In genomic region chr2:91477731-91478672, GRCh38 we compare ENCODE assay signal across 8 cellular contexts.
DNase-seq lines count a peak whose midpoint lies in the region; ATAC-seq, FAIRE-seq and TF ChIP-seq lines count a peak whose summit lies in the region.

No MANE protein-coding gene starts in this region.

- no peak overlapping the region for H3K9ac ChIP-seq in HepG2 (ENCODE audit: insufficient read depth, low read depth, low read length)

- no peaks in the 10 kb centered on the region for H3K9me3 ChIP-seq in HepG2 (ENCODE audit: low read length)
- no peaks in the 10 kb centered on the region for H3K9me3 ChIP-seq in vagina

- FAIRE-seq in HepG2 (lab: Jason Lieb, UNC): no peak

- in situ Hi-C loops in brain microvascular endothelial cell (cut with HindIII; ENCODE audit: low pct_ligation_motif_present, low sequenced_read_pairs): no loop called here
- in situ Hi-C loops in HepG2 (cut with HindIII; ENCODE audit: extremely low pct_ligation_motif_present, low pct_unique_long_range_greater_than_20kb): no loop called here

- no peaks in the 10 kb centered on the region for H3K79me2 ChIP-seq in HepG2 (ENCODE audit: insufficient read depth, low read length)

- no peak for TF ChIP-seq RAD21 in HepG2 (CRISPR knock-in tag; IDR thresholded peaks at IDR 0.05)

- TF ChIP-seq EP300 in HepG2 (IDR thresholded peaks at IDR 0.05; ENCODE audit: low read depth in 2 of 2, low read length in 2 of 2): no peak
- TF ChIP-seq EP300 in HepG2 (CRISPR knock-in tag; IDR thresholded peaks at IDR 0.05; ENCODE audit: borderline replicate concordance): no peak

- TF ChIP-seq CTCF in brain microvascular endothelial cell (IDR thresholded peaks at IDR 0.05; ENCODE audit: low read depth, low read length, missing control alignments) (no peak), HepG2 (CRISPR knock-in tag; IDR thresholded peaks at IDR 0.05) (no peak), vagina (IDR thresholded peaks at IDR 0.05) (no peak)

- peak; percentile 24 to 34 for DNase-seq in stimulated activated CD4-positive, alpha-beta T cell treated with anti-CD3 and anti-CD28 coated beads, Interleukin-2, amount 100 ng/mL, for 24 hours
- DNase-seq in stimulated activated CD4-positive, alpha-beta T cell treated with anti-CD3 and anti-CD28 coated beads, Interleukin-15, amount 100 ng/mL, for 24 hours: no peak
- DNase-seq in brain microvascular endothelial cell (no peak), HepG2 (ENCODE audit: low spot score) (no peak), vagina (ENCODE audit: extremely low spot score in 2 of 2) (peak; percentile 54 to 97), NCI-H2029 (lab: John Stamatoyannopoulos, UW) (no peak), NCI-H446 (lab: John Stamatoyannopoulos, UW) (no peak)

- H3K36me3 ChIP-seq in brain microvascular endothelial cell (replicated peaks) (no peaks in the 10 kb centered on the region), HepG2 (replicated peaks in 1 of 2; ENCODE audit: control insufficient read depth in 1 of 2, insufficient read depth in 2 of 2, low read length in 2 of 2) (no peaks in the 10 kb centered on the region), vagina (no peaks in the 10 kb centered on the region)

- H3K27me3 ChIP-seq in brain microvascular endothelial cell (replicated peaks) (peaks cover 12% of the 10 kb centered on the region), HepG2 (ENCODE audit: control insufficient read depth in 1 of 2, insufficient read depth in 2 of 2, low read length in 2 of 2) (peaks cover 7 to 25% of the 10 kb centered on the region in 2 experiments; a peak in 3 of 5 replicates), vagina (peaks cover 14% of the 10 kb centered on the region)

- H4K20me1 ChIP-seq in HepG2 (ENCODE audit: insufficient read depth, low read length): no peaks in the 10 kb centered on the region

- H3K4me1 ChIP-seq in HepG2 (ENCODE audit: insufficient read depth, low read length) (no peaks in the 10 kb centered on the region), vagina (peaks cover 22% of the 10 kb centered on the region)

- H3K27ac ChIP-seq in brain microvascular endothelial cell: no peak overlapping the region
- no peak overlapping the region for H3K27ac ChIP-seq in HepG2 (ENCODE audit: extremely low read length, insufficient read depth, low read length)
- H3K27ac ChIP-seq in vagina: no peak overlapping the region

- CTCF ChIA-PET in HepG2 (lab: Yijun Ruan, JAX; ENCODE audit: low intra/inter-chr PET ratio, low total read pairs): no interaction called here

- WGBS in HepG2 (ENCODE audit: low lambda C conversion rate): 3% methylated on average over 123 of the region's 123 CpGs

- intact Hi-C loops in HepG2 (cut with micrococcal nuclease; ENCODE audit: unreplicated experiment): no loop called here
- intact Hi-C loops in vagina (cut with DNase I): no loop called here

- ATAC-seq in HepG2: no peak; the same call in 2 of the 3 replicates
- no peak for ATAC-seq in HG03097 (IDR thresholded peaks at IDR 0.05; ENCODE audit: low FRiP score, unreplicated experiment)

- BruUV-seq in HepG2 (replicated peaks; lab: Mats Ljungman, UMichigan): no TSS peak

- H3K4me3 ChIP-seq in brain microvascular endothelial cell (ENCODE audit: low read depth, low read length): peak overlapping the region; percentile 36
- H3K4me3 ChIP-seq in HepG2 (replicated peaks in 1 of 3; ENCODE audit: insufficient read depth in 1 of 3, low read depth in 2 of 3, low read length in 3 of 3): peak overlapping the region; percentile 56 to 90 (median 70); a peak in 5 of 6 replicates
- peak overlapping the region; percentile 24 to 34 for H3K4me3 ChIP-seq in vagina

- TF ChIP-seq POLR2A in HepG2 (IDR thresholded peaks at IDR 0.05; ENCODE audit: insufficient read depth in 1 of 2, low read depth in 2 of 2, low read length in 2 of 2): no peak
- no peak for TF ChIP-seq POLR2A in vagina (IDR thresholded peaks at IDR 0.05)

- H3K4me2 ChIP-seq in HepG2 (ENCODE audit: low read depth, low read length): peak overlapping the region; percentile 71

- POLR2A ChIA-PET in HepG2 (lab: Yijun Ruan, JAX): no interaction called here

- no peak overlapping the region for H2AFZ ChIP-seq in HepG2 (ENCODE audit: low read length)

TF ChIP-seq in HepG2, 621 proteins besides CTCF, POLR2A, EP300 and RAD21 (continues in another document):
- TF ChIP-seq ZNF607 (CRISPR knock-in tag; IDR thresholded peaks at IDR 0.05; ENCODE audit: borderline replicate concordance): 0 out of 2 replicates have a peak, but pooled peaks have one; percentile 28
- TF ChIP-seq GABPB1 (CRISPR knock-in tag; IDR thresholded peaks at IDR 0.05): no peak
- no peak for TF ChIP-seq KLF9 (CRISPR knock-in tag; IDR thresholded peaks at IDR 0.05; ENCODE audit: low read depth)
- TF ChIP-seq PAF1 (CRISPR knock-in tag; IDR thresholded peaks at IDR 0.05): no peak
- no peak for TF ChIP-seq GRHL1 (CRISPR knock-in tag; conservative IDR thresholded peaks at IDR 0.05)
- no peak for TF ChIP-seq CREM (IDR thresholded peaks at IDR 0.05)
- TF ChIP-seq CREM (CRISPR knock-in tag; IDR thresholded peaks at IDR 0.05): no peak
- TF ChIP-seq HNF4A (CRISPR knock-in tag; IDR thresholded peaks at IDR 0.05): no peak
- no peak for TF ChIP-seq REL (CRISPR knock-in tag; conservative IDR thresholded peaks at IDR 0.05)
- TF ChIP-seq ZNF382 (CRISPR knock-in tag; IDR thresholded peaks at IDR 0.05; ENCODE audit: borderline replicate concordance): no peak
- no peak for TF ChIP-seq MNT (IDR thresholded peaks at IDR 0.05)
- no peak for TF ChIP-seq SAFB2 (CRISPR knock-in tag; IDR thresholded peaks at IDR 0.05; ENCODE audit: borderline replicate concordance, low read depth)
- no peak for TF ChIP-seq ZFX (CRISPR knock-in tag; IDR thresholded peaks at IDR 0.05; ENCODE audit: low read depth)
- TF ChIP-seq PTBP1 (IDR thresholded peaks at IDR 0.05; ENCODE audit: low read depth, low read length, poor library complexity, severe bottlenecking): peak; percentile 92
- TF ChIP-seq PAWR (CRISPR knock-in tag; IDR thresholded peaks at IDR 0.05; ENCODE audit: borderline replicate concordance): no peak
- TF ChIP-seq KDM2A (CRISPR knock-in tag; IDR thresholded peaks at IDR 0.05; ENCODE audit: borderline replicate concordance, low read depth): no peak
- TF ChIP-seq CAMTA2 (CRISPR knock-in tag; IDR thresholded peaks at IDR 0.05; ENCODE audit: borderline replicate concordance): no peak
- no peak for TF ChIP-seq ZNF160 (CRISPR knock-in tag; IDR thresholded peaks at IDR 0.05)
- TF ChIP-seq ZNF615 (CRISPR knock-in tag; IDR thresholded peaks at IDR 0.05; ENCODE audit: borderline replicate concordance): no peak
- TF ChIP-seq SNRNP70 (IDR thresholded peaks at IDR 0.05; ENCODE audit: low read depth, low read length): 0 out of 2 replicates have a peak, but pooled peaks have one; percentile 24
- TF ChIP-seq U2AF2 (IDR thresholded peaks at IDR 0.05; ENCODE audit: low read depth, low read length): no peak
- TF ChIP-seq NFKBIZ (CRISPR knock-in tag; IDR thresholded peaks at IDR 0.05): no peak
- TF ChIP-seq GFI1 (CRISPR knock-in tag; IDR thresholded peaks at IDR 0.05; ENCODE audit: borderline replicate concordance): no peak
- no peak for TF ChIP-seq ZBTB42 (CRISPR knock-in tag; IDR thresholded peaks at IDR 0.05)
- TF ChIP-seq ZNF740 (CRISPR knock-in tag; IDR thresholded peaks at IDR 0.05): no peak
- no peak for TF ChIP-seq ZNF180 (CRISPR knock-in tag; IDR thresholded peaks at IDR 0.05; ENCODE audit: borderline replicate concordance, low read depth)
- TF ChIP-seq ZMYM3 (CRISPR knock-in tag; IDR thresholded peaks at IDR 0.05): peak; percentile 65
- no peak for TF ChIP-seq ZBTB7A (CRISPR knock-in tag; IDR thresholded peaks at IDR 0.05)
- TF ChIP-seq GATAD1 (CRISPR knock-in tag; IDR thresholded peaks at IDR 0.05): no peak
- TF ChIP-seq ZFP37 (CRISPR knock-in tag; IDR thresholded peaks at IDR 0.05; ENCODE audit: borderline replicate concordance): no peak

Comparison
In these comparisons a context has a peak if more than half of its experiments do, and no peak if none do; other contexts are left out.
1. DNase-seq: peak in stimulated activated CD4-positive, alpha-beta T cell treated with anti-CD3 and anti-CD28 coated beads, Interleukin-2, amount 100 ng/mL, for 24 hours (2 of 2) and vagina (2 of 2); none in stimulated activated CD4-positive, alpha-beta T cell treated with anti-CD3 and anti-CD28 coated beads, Interleukin-15, amount 100 ng/mL, for 24 hours (single experiment), brain microvascular endothelial cell (single experiment), HepG2 (single experiment), NCI-H2029 (single experiment) and NCI-H446 (0 of 2).
2. Peak in every context shown above with its lines, with median percentiles within 50 percentile points of each other: H3K4me3 ChIP-seq.